In genomic region chr10:15374156-15374555, GRCh38 we compare ENCODE assay signal across 21 cellular contexts. TPM values are rescaled to one million over a fixed set of nuclear protein-coding genes. Genes with fewer than 3 reads are reported as not detected.
DNase-seq lines count a peak whose midpoint lies in the region; ATAC-seq and TF ChIP-seq lines count a peak whose summit lies in the region.
"Had no signal": no experiment of that assay in that cellular context is flagged by ENCODE, and none has a peak within 500 bp of the region (broad histone marks: within the 10 kb centered on the region; RNA-seq: fewer than 3 reads in every experiment).

No MANE protein-coding gene starts in this region.

- 47 to 71% (median 65%) methylated on average over 3 of the region's 3 CpGs for WGBS in spleen, 5 donors

- no peaks in the 10 kb centered on the region for H3K36me3 ChIP-seq in spleen
- H3K36me3 ChIP-seq: uterus had no signal

- H3K4me1 ChIP-seq in spleen = peaks cover 0 to 43% (median 13%) of the 10 kb centered on the region in 6 donors
- H3K4me1 ChIP-seq: uterus had no signal

- intact Hi-C loops in spleen (cut with DNase I; ENCODE audit: low total_unique reads) = no loop called here

- H3K9me3 ChIP-seq in spleen = no peaks in the 10 kb centered on the region
- H3K9me3 ChIP-seq: uterus had no signal

- peaks cover 0 to 73% (median 15%) of the 10 kb centered on the region in 7 donors for H3K27me3 ChIP-seq in spleen (replicated peaks in 1 of 7)
- H3K27me3 ChIP-seq: uterus had no signal

- no peak for DNase-seq in spleen
- DNase-seq in dedifferentiated amniotic fluid mesenchymal stem cell (ENCODE audit: extremely low spot score) = no peak
- no peak for DNase-seq in GF-D8 (lab: John Stamatoyannopoulos, UW)
- no peak for DNase-seq in mucosa of gallbladder (ENCODE audit: low spot score)
- DNase-seq: activated CD4-positive, alpha-beta T cell treated with anti-CD3 and anti-CD28 coated beads, Interleukin-2, amount 10 ng/mL, durations not matched to agents 7 days and 5 days; activated CD8-positive, alpha-beta memory T cell treated with anti-CD3 and anti-CD28 coated beads, Interleukin-2, amount 50 U/mL, for 48 hours; activated gamma-delta T cell treated with Interleukin-2 at 50 U/mL for 16 hours; central memory CD4-positive, alpha-beta T cell; effector memory CD4-positive, alpha-beta T cell; KBM-7; naive thymus-derived CD4-positive, alpha-beta T cell; NCI-H1092; NCI-H2107; NCI-H526; Right ventricle myocardium superior; T-cell; uterus had no signal

- H3K4me3 ChIP-seq in spleen = peak overlapping the region in 5 of 8 donors; percentile 0 to 49 (median 16)
- H3K4me3 ChIP-seq: lung, uterus had no signal

- ATAC-seq in GM18867 (IDR thresholded peaks at IDR 0.05; ENCODE audit: unreplicated experiment) = peak; percentile 74
- peak; percentile 51 for ATAC-seq in GM21529 (IDR thresholded peaks at IDR 0.05; ENCODE audit: unreplicated experiment)
- peak; percentile 46 for ATAC-seq in HG03565 (IDR thresholded peaks at IDR 0.05; ENCODE audit: unreplicated experiment)
- ATAC-seq: naive thymus-derived CD4-positive, alpha-beta T cell; T-cell had no signal

- no peak for TF ChIP-seq POLR2A in spleen (IDR thresholded peaks at IDR 0.05)

- no peak for TF ChIP-seq CTCF in spleen (IDR thresholded peaks at IDR 0.05 in 8 of 11, conservative IDR thresholded peaks at IDR 0.05 in 3 of 11)

- peak overlapping the region in 7 of 8 donors; percentile 42 to 88 (median 76) for H3K27ac ChIP-seq in spleen

RNA-seq across cellular contexts. Expression of gene FAM171A1, which starts 3.1 kb away (rescaled TPM):
- 10 to 100 TPM; 16.0 to 34.0 (median 23.7) TPM for total RNA-seq in spleen
- polyA plus RNA-seq in spleen = 1 to 10 TPM; 3.5 to 9.1 (median 4.0) TPM
- 73.9 TPM for total RNA-seq in mucosa of gallbladder
